In genomic region chr7:116862234-116863167, GRCh38 we compare ENCODE assay signal across 8 cellular contexts. TPM values are rescaled to one million over a fixed set of nuclear protein-coding genes. Genes with fewer than 3 reads are reported as not detected.
A peak's percentile ranks its signal among the peaks of the same experiment; 100 is the strongest.
DNase-seq lines count a peak whose midpoint lies in the region; TF ChIP-seq lines count a peak whose summit lies in the region.

Gene CAPZA2 (plus strand): TSS chr7:116862587. CDS start chr7:116862612, 25 bp downstream.

- H3K36me3 ChIP-seq in HAP-1 (replicated peaks) = no peaks in the 10 kb centered on the region
- H3K36me3 ChIP-seq in MG63 = peaks cover 3% of the 10 kb centered on the region

- peaks cover 5% of the 10 kb centered on the region for H3K27me3 Mint-ChIP-seq in nephron progenitor cell (ENCODE audit: low read depth, poor library complexity)
- peaks cover 11% of the 10 kb centered on the region for H3K27me3 Mint-ChIP-seq in stimulated activated naive CD8-positive, alpha-beta T cell treated with anti-CD3 and anti-CD28 coated beads, Interleukin-15, Interleukin-2, amounts not matched to agents 100 ng/mL and 50 ng/mL, for 24 hours

- peaks cover 1% of the 10 kb centered on the region for H3K9me3 Mint-ChIP-seq in nephron progenitor cell
- H3K9me3 Mint-ChIP-seq in stimulated activated naive CD8-positive, alpha-beta T cell treated with anti-CD3 and anti-CD28 coated beads, Interleukin-15, Interleukin-2, amounts not matched to agents 100 ng/mL and 50 ng/mL, for 24 hours = no peaks in the 10 kb centered on the region

- H3K4me1 ChIP-seq in HAP-1 = peaks cover 7% of the 10 kb centered on the region

- in situ Hi-C loops in HAP-1 (cut with MboI; ENCODE audit: low sequenced_read_pairs) = no loop called here

- DNase-seq in GF-D8 (lab: John Stamatoyannopoulos, UW) = peak; percentile 82
- peak; percentile 85 to 94 for DNase-seq in HAP-1 (ENCODE audit: low spot score in 2 of 2)
- peak; percentile 86 for DNase-seq in MG63
- DNase-seq in SHP77 (lab: John Stamatoyannopoulos, UW) = peak; percentile 73 to 88
- DNase-seq in activated effector memory CD4-positive, alpha-beta T cell treated with Interleukin-2 at 50 U/mL for 16 hours = peak; percentile 92
- DNase-seq in fibroblast of pulmonary artery (ENCODE audit: low read depth) = peak; percentile 91
- peak; percentile 97 for DNase-seq in nephron progenitor cell

- peaks cover 17% of the 10 kb centered on the region for H3K36me3 Mint-ChIP-seq in nephron progenitor cell (ENCODE audit: low read depth)
- peaks cover 18% of the 10 kb centered on the region for H3K36me3 Mint-ChIP-seq in stimulated activated naive CD8-positive, alpha-beta T cell treated with anti-CD3 and anti-CD28 coated beads, Interleukin-15, Interleukin-2, amounts not matched to agents 100 ng/mL and 50 ng/mL, for 24 hours (ENCODE audit: low read depth)

- peak within 1 kb of the TSS; percentile 99 for H3K27ac Mint-ChIP-seq in nephron progenitor cell
- peak within 1 kb of the TSS; percentile 92 for H3K27ac Mint-ChIP-seq in stimulated activated naive CD8-positive, alpha-beta T cell treated with anti-CD3 and anti-CD28 coated beads, Interleukin-15, Interleukin-2, amounts not matched to agents 100 ng/mL and 50 ng/mL, for 24 hours

- H3K4me1 Mint-ChIP-seq in nephron progenitor cell = peaks cover 21% of the 10 kb centered on the region
- peaks cover 48% of the 10 kb centered on the region for H3K4me1 Mint-ChIP-seq in stimulated activated naive CD8-positive, alpha-beta T cell treated with anti-CD3 and anti-CD28 coated beads, Interleukin-15, Interleukin-2, amounts not matched to agents 100 ng/mL and 50 ng/mL, for 24 hours (ENCODE audit: low read depth)

- no peaks in the 10 kb centered on the region for H3K27me3 ChIP-seq in HAP-1 (ENCODE audit: low read depth)
- no peaks in the 10 kb centered on the region for H3K27me3 ChIP-seq in MG63

- TF ChIP-seq CTCF in fibroblast of pulmonary artery (IDR thresholded peaks at IDR 0.05; ENCODE audit: low read length, missing control alignments) (peak; percentile 10), nephron progenitor cell (IDR thresholded peaks at IDR 0.05) (no peak)

- H3K4me3 Mint-ChIP-seq in nephron progenitor cell = peak within 1 kb of the TSS; percentile 99
- peak within 1 kb of the TSS; percentile 99 for H3K4me3 Mint-ChIP-seq in stimulated activated naive CD8-positive, alpha-beta T cell treated with anti-CD3 and anti-CD28 coated beads, Interleukin-15, Interleukin-2, amounts not matched to agents 100 ng/mL and 50 ng/mL, for 24 hours

- H3K4me3 ChIP-seq in HAP-1 (peak within 1 kb of the TSS; percentile 91), MG63 (peak within 1 kb of the TSS; percentile 87), fibroblast of pulmonary artery (replicated peaks; ENCODE audit: low read depth, low read length) (peak within 1 kb of the TSS; percentile 75)

- H3K9me3 ChIP-seq in HAP-1 (no peaks in the 10 kb centered on the region), MG63 (no peaks in the 10 kb centered on the region)

RNA-seq across cellular contexts. Expression of gene CAPZA2, which starts in this region (rescaled TPM):
- 104 and 168 TPM in 2 replicates for total RNA-seq in MG63 (2014; rRNA removed; shearing (Covaris generic); ENCODE audit: low replicate concordance)

Comparison
In these comparisons a context has a peak if more than half of its experiments do, and no peak if none do; other contexts are left out.
1. Peak in every context shown above with its lines: DNase-seq and H3K4me3 ChIP-seq.